Comparison of ENCODE assay signal across 9 cellular contexts in genomic region chr1:153697191-153697872, GRCh38. TPM values are rescaled to one million over a fixed set of nuclear protein-coding genes. Genes with fewer than 3 reads are reported as not detected.
A peak's percentile ranks its signal among the peaks of the same experiment; 100 is the strongest.
DNase-seq lines count a peak whose midpoint lies in the region; ATAC-seq, FAIRE-seq and TF ChIP-seq lines count a peak whose summit lies in the region.
"Had no signal": no experiment of that assay in that cellular context is flagged by ENCODE, and none has a peak within 500 bp of the region (broad histone marks: within the 10 kb centered on the region; RNA-seq: fewer than 3 reads in every experiment).

No MANE protein-coding gene starts in this region.

- FAIRE-seq in HTR-8/SVneo (lab: Jason Lieb, UNC), result peak; percentile 26
- no peak for FAIRE-seq in HepG2 (lab: Jason Lieb, UNC)

- CTCF ChIA-PET in HepG2 (lab: Yijun Ruan, JAX; ENCODE audit: low intra/inter-chr PET ratio, low total read pairs), result no interaction called here

- no peak for TF ChIP-seq EP300 in HepG2 (IDR thresholded peaks at IDR 0.05; ENCODE audit: low read depth in 2 of 2, low read length in 2 of 2)
- no peak for TF ChIP-seq EP300 in HepG2 (CRISPR knock-in tag; IDR thresholded peaks at IDR 0.05; ENCODE audit: borderline replicate concordance)

- H3K9me3 ChIP-seq in HepG2 (ENCODE audit: low read length), result no peaks in the 10 kb centered on the region

- in situ Hi-C loops in HepG2 (cut with HindIII; ENCODE audit: extremely low pct_ligation_motif_present, low pct_unique_long_range_greater_than_20kb), result no loop called here

- peak overlapping the region; percentile 79 to 90 for H3K27ac ChIP-seq in coronary artery
- H3K27ac ChIP-seq in HepG2 (ENCODE audit: extremely low read length, insufficient read depth, low read length), result no peak overlapping the region
- peak overlapping the region; percentile 50 for H3K27ac ChIP-seq in temporal lobe (ENCODE audit: low read depth, low read length)

- H3K4me1 ChIP-seq in HepG2 (ENCODE audit: insufficient read depth, low read length), result peaks cover 16% of the 10 kb centered on the region

- intact Hi-C loops in HepG2 (cut with micrococcal nuclease; ENCODE audit: unreplicated experiment), result no loop called here

- peaks cover 0 to 2% of the 10 kb centered on the region in 2 experiments; a peak in 3 of 5 replicates for H3K27me3 ChIP-seq in HepG2 (ENCODE audit: control insufficient read depth in 1 of 2, insufficient read depth in 2 of 2, low read length in 2 of 2)

- ATAC-seq in HepG2 (peak; percentile 55), HG03565 (IDR thresholded peaks at IDR 0.05; ENCODE audit: unreplicated experiment) (no peak), GM21447 (IDR thresholded peaks at IDR 0.05; ENCODE audit: unreplicated experiment) (no peak), GM21515 (IDR thresholded peaks at IDR 0.05; ENCODE audit: unreplicated experiment) (no peak)

- POLR2A ChIA-PET in HepG2 (lab: Yijun Ruan, JAX), result no interaction called here

- WGBS in HepG2 (ENCODE audit: low lambda C conversion rate), result 34% methylated on average over 11 of the region's 11 CpGs

- no peak overlapping the region for H2AFZ ChIP-seq in HepG2 (ENCODE audit: low read length)

- no peaks in the 10 kb centered on the region for H3K36me3 ChIP-seq in HepG2 (replicated peaks in 1 of 2; ENCODE audit: control insufficient read depth in 1 of 2, insufficient read depth in 2 of 2, low read length in 2 of 2)

- no peak for TF ChIP-seq POLR2A in HepG2 (IDR thresholded peaks at IDR 0.05; ENCODE audit: insufficient read depth in 1 of 2, low read depth in 2 of 2, low read length in 2 of 2)

- H3K4me3 ChIP-seq in coronary artery, result no peak overlapping the region
- no peak overlapping the region for H3K4me3 ChIP-seq in HepG2 (replicated peaks in 1 of 3; ENCODE audit: insufficient read depth in 1 of 3, low read depth in 2 of 3, low read length in 3 of 3)

- H3K4me2 ChIP-seq in HepG2 (ENCODE audit: low read depth, low read length), result peak overlapping the region; percentile 20; the same call in 1 of the 2 replicates

- TF ChIP-seq CTCF in coronary artery (IDR thresholded peaks at IDR 0.05), result no peak
- no peak for TF ChIP-seq CTCF in HepG2 (CRISPR knock-in tag; IDR thresholded peaks at IDR 0.05)

- no TSS peak for BruUV-seq in HepG2 (replicated peaks; lab: Mats Ljungman, UMichigan)

- DNase-seq in HTR-8/SVneo (ENCODE audit: insufficient read length, low spot score) (peak; percentile 88), coronary artery (ENCODE audit: low spot score) (peak; percentile 82), HepG2 (ENCODE audit: low spot score) (peak; percentile 27), NAMALWA (ENCODE audit: low spot score) (no peak)
- DNase-seq: activated CD4-positive, alpha-beta T cell treated with anti-CD3 and anti-CD28 coated beads, Interleukin-2, amount 50 U/mL, for 4 hours had no signal

- H3K79me2 ChIP-seq in HepG2 (ENCODE audit: insufficient read depth, low read length), result no peaks in the 10 kb centered on the region

- no peak for TF ChIP-seq RAD21 in HepG2 (CRISPR knock-in tag; IDR thresholded peaks at IDR 0.05)

- no peak overlapping the region for H3K9ac ChIP-seq in HepG2 (ENCODE audit: insufficient read depth, low read depth, low read length)

- no peaks in the 10 kb centered on the region for H4K20me1 ChIP-seq in HepG2 (ENCODE audit: insufficient read depth, low read length)

RNA-seq across cellular contexts. Expression of gene NPR1, which starts 18.8 kb away (rescaled TPM):
- total RNA-seq in HepG2 (2016; rRNA removed; fragmentation: Illumina TruSeq; extraction: Trizol) (not detected in 2 replicates), temporal lobe (0.49 TPM)
- total RNA-seq in HepG2 (2016; cell fraction: cytosol; rRNA removed; fragmentation: Illumina TruSeq; extraction: Trizol; ENCODE audit: low read depth), result not detected in 2 replicates
- total RNA-seq in HepG2 (2016; cell fraction: insoluble cytoplasmic fraction; rRNA removed; fragmentation: Illumina TruSeq; extraction: Trizol), result not detected in 2 replicates
- total RNA-seq in HepG2 (2016; cell fraction: membrane; rRNA removed; fragmentation: Illumina TruSeq; extraction: Trizol), result not detected in 2 replicates
- total RNA-seq in HepG2 (2016; cell fraction: nucleus; rRNA removed; fragmentation: Illumina TruSeq; extraction: Trizol), result not detected in 2 replicates
- polyA plus RNA-seq in HepG2 (2011; rRNA removed), result not detected in 2 replicates
- polyA plus RNA-seq in HepG2 (2011; cell fraction: cytosol; rRNA removed), result 0.07 TPM in 1 of 2 replicates, not detected in the other
- polyA plus RNA-seq in HepG2 (2011; cell fraction: nucleus; rRNA removed), result not detected in 2 replicates
- polyA plus RNA-seq in HepG2 (2012), result not detected in 2 replicates
- not detected in 2 replicates for polyA plus RNA-seq in HepG2 (2016; cell fraction: cytosol; fragmentation: Illumina TruSeq; extraction: Trizol; ENCODE audit: low read depth)
- not detected in 2 replicates for polyA plus RNA-seq in HepG2 (2016; cell fraction: insoluble cytoplasmic fraction; fragmentation: Illumina TruSeq; extraction: Trizol; ENCODE audit: low read depth)
- not detected in 2 replicates for polyA plus RNA-seq in HepG2 (2016; cell fraction: membrane; fragmentation: Illumina TruSeq; extraction: Trizol; ENCODE audit: low read depth)
- not detected in 2 replicates for polyA plus RNA-seq in HepG2 (2016; cell fraction: nucleus; fragmentation: Illumina TruSeq; extraction: Trizol; ENCODE audit: insufficient read depth, low read depth)
- 106 TPM in 1 of 2 replicates, not detected in the other for polyA minus RNA-seq in HepG2 (2011; rRNA and poly(A)+ RNA removed; ENCODE audit: low replicate concordance)
- polyA minus RNA-seq in HepG2 (2011; cell fraction: cytosol; rRNA and poly(A)+ RNA removed), result 0.10 and 0.26 TPM in 2 replicates
- polyA minus RNA-seq in HepG2 (2011; cell fraction: nucleus; rRNA and poly(A)+ RNA removed), result 0.13 TPM in 1 of 2 replicates, not detected in the other

RNA-seq across cellular contexts. Expression of gene ILF2, which starts 26.5 kb away (rescaled TPM):
- 366 and 491 TPM in 2 replicates for total RNA-seq in HepG2 (2016; rRNA removed; fragmentation: Illumina TruSeq; extraction: Trizol)
- 146 and 174 TPM in 2 replicates for total RNA-seq in HepG2 (2016; cell fraction: cytosol; rRNA removed; fragmentation: Illumina TruSeq; extraction: Trizol; ENCODE audit: low read depth)
- 359 and 502 TPM in 2 replicates for total RNA-seq in HepG2 (2016; cell fraction: insoluble cytoplasmic fraction; rRNA removed; fragmentation: Illumina TruSeq; extraction: Trizol)
- total RNA-seq in HepG2 (2016; cell fraction: membrane; rRNA removed; fragmentation: Illumina TruSeq; extraction: Trizol), result 204 and 223 TPM in 2 replicates
- 153 and 156 TPM in 2 replicates for total RNA-seq in HepG2 (2016; cell fraction: nucleus; rRNA removed; fragmentation: Illumina TruSeq; extraction: Trizol)
- polyA plus RNA-seq in HepG2 (2011; rRNA removed), result 206 and 292 TPM in 2 replicates
- polyA plus RNA-seq in HepG2 (2011; cell fraction: cytosol; rRNA removed), result 210 and 226 TPM in 2 replicates
- 112 and 130 TPM in 2 replicates for polyA plus RNA-seq in HepG2 (2011; cell fraction: nucleus; rRNA removed)
- 167 and 197 TPM in 2 replicates for polyA plus RNA-seq in HepG2 (2012)
- 110 and 126 TPM in 2 replicates for polyA plus RNA-seq in HepG2 (2016; cell fraction: cytosol; fragmentation: Illumina TruSeq; extraction: Trizol; ENCODE audit: low read depth)
- polyA plus RNA-seq in HepG2 (2016; cell fraction: insoluble cytoplasmic fraction; fragmentation: Illumina TruSeq; extraction: Trizol; ENCODE audit: low read depth), result 421 and 450 TPM in 2 replicates
- 135 and 147 TPM in 2 replicates for polyA plus RNA-seq in HepG2 (2016; cell fraction: membrane; fragmentation: Illumina TruSeq; extraction: Trizol; ENCODE audit: low read depth)
- 209 and 219 TPM in 2 replicates for polyA plus RNA-seq in HepG2 (2016; cell fraction: nucleus; fragmentation: Illumina TruSeq; extraction: Trizol; ENCODE audit: insufficient read depth, low read depth)
- polyA minus RNA-seq in HepG2 (2011; rRNA and poly(A)+ RNA removed; ENCODE audit: low replicate concordance), result 261 and 433 TPM in 2 replicates
- 119 and 120 TPM in 2 replicates for polyA minus RNA-seq in HepG2 (2011; cell fraction: cytosol; rRNA and poly(A)+ RNA removed)
- polyA minus RNA-seq in HepG2 (2011; cell fraction: nucleus; rRNA and poly(A)+ RNA removed), result 73.5 and 81.7 TPM in 2 replicates
- total RNA-seq in temporal lobe, result 133 TPM

RNA-seq across cellular contexts. Expression of gene INTS3, which starts 30.5 kb away (rescaled TPM):
- 14.7 and 17.2 TPM in 2 replicates for total RNA-seq in HepG2 (2016; rRNA removed; fragmentation: Illumina TruSeq; extraction: Trizol)
- 6.7 TPM in 2 replicates for total RNA-seq in HepG2 (2016; cell fraction: cytosol; rRNA removed; fragmentation: Illumina TruSeq; extraction: Trizol; ENCODE audit: low read depth)
- total RNA-seq in HepG2 (2016; cell fraction: insoluble cytoplasmic fraction; rRNA removed; fragmentation: Illumina TruSeq; extraction: Trizol), result 12.6 and 16.4 TPM in 2 replicates
- 7.1 and 7.2 TPM in 2 replicates for total RNA-seq in HepG2 (2016; cell fraction: membrane; rRNA removed; fragmentation: Illumina TruSeq; extraction: Trizol)
- 23.2 and 23.6 TPM in 2 replicates for total RNA-seq in HepG2 (2016; cell fraction: nucleus; rRNA removed; fragmentation: Illumina TruSeq; extraction: Trizol)
- 27.2 and 28.2 TPM in 2 replicates for polyA plus RNA-seq in HepG2 (2011; rRNA removed)
- polyA plus RNA-seq in HepG2 (2011; cell fraction: cytosol; rRNA removed), result 8.2 TPM in 2 replicates
- 142 and 147 TPM in 2 replicates for polyA plus RNA-seq in HepG2 (2011; cell fraction: nucleus; rRNA removed)
- 16.7 and 18.0 TPM in 2 replicates for polyA plus RNA-seq in HepG2 (2012)
- 1.3 and 1.4 TPM in 2 replicates for polyA plus RNA-seq in HepG2 (2016; cell fraction: cytosol; fragmentation: Illumina TruSeq; extraction: Trizol; ENCODE audit: low read depth)
- polyA plus RNA-seq in HepG2 (2016; cell fraction: insoluble cytoplasmic fraction; fragmentation: Illumina TruSeq; extraction: Trizol; ENCODE audit: low read depth), result 12.9 and 15.4 TPM in 2 replicates
- polyA plus RNA-seq in HepG2 (2016; cell fraction: membrane; fragmentation: Illumina TruSeq; extraction: Trizol; ENCODE audit: low read depth), result 2.8 and 3.9 TPM in 2 replicates
- 58.6 and 63.7 TPM in 2 replicates for polyA plus RNA-seq in HepG2 (2016; cell fraction: nucleus; fragmentation: Illumina TruSeq; extraction: Trizol; ENCODE audit: insufficient read depth, low read depth)
- 33.3 and 85.9 TPM in 2 replicates for polyA minus RNA-seq in HepG2 (2011; rRNA and poly(A)+ RNA removed; ENCODE audit: low replicate concordance)
- 9.0 and 10.7 TPM in 2 replicates for polyA minus RNA-seq in HepG2 (2011; cell fraction: cytosol; rRNA and poly(A)+ RNA removed)
- polyA minus RNA-seq in HepG2 (2011; cell fraction: nucleus; rRNA and poly(A)+ RNA removed), result 39.5 and 49.7 TPM in 2 replicates
- total RNA-seq in temporal lobe, result 32.2 TPM

RNA-seq across cellular contexts. Expression of gene SNAPIN, which starts 38.8 kb away (rescaled TPM):
- total RNA-seq in HepG2 (2016; rRNA removed; fragmentation: Illumina TruSeq; extraction: Trizol), result 25.7 and 34.3 TPM in 2 replicates
- total RNA-seq in HepG2 (2016; cell fraction: cytosol; rRNA removed; fragmentation: Illumina TruSeq; extraction: Trizol; ENCODE audit: low read depth), result 17.2 and 21.6 TPM in 2 replicates
- total RNA-seq in HepG2 (2016; cell fraction: insoluble cytoplasmic fraction; rRNA removed; fragmentation: Illumina TruSeq; extraction: Trizol), result 28.1 and 34.1 TPM in 2 replicates
- total RNA-seq in HepG2 (2016; cell fraction: membrane; rRNA removed; fragmentation: Illumina TruSeq; extraction: Trizol), result 27.9 and 30.7 TPM in 2 replicates
- 11.1 and 12.2 TPM in 2 replicates for total RNA-seq in HepG2 (2016; cell fraction: nucleus; rRNA removed; fragmentation: Illumina TruSeq; extraction: Trizol)
- 21.7 and 23.9 TPM in 2 replicates for polyA plus RNA-seq in HepG2 (2011; rRNA removed)
- polyA plus RNA-seq in HepG2 (2011; cell fraction: cytosol; rRNA removed), result 23.2 and 25.5 TPM in 2 replicates
- polyA plus RNA-seq in HepG2 (2011; cell fraction: nucleus; rRNA removed), result 11.8 and 17.6 TPM in 2 replicates
- polyA plus RNA-seq in HepG2 (2012), result 11.7 and 15.3 TPM in 2 replicates
- 20.4 and 22.1 TPM in 2 replicates for polyA plus RNA-seq in HepG2 (2016; cell fraction: cytosol; fragmentation: Illumina TruSeq; extraction: Trizol; ENCODE audit: low read depth)
- 31.0 and 31.2 TPM in 2 replicates for polyA plus RNA-seq in HepG2 (2016; cell fraction: insoluble cytoplasmic fraction; fragmentation: Illumina TruSeq; extraction: Trizol; ENCODE audit: low read depth)
- 23.6 and 28.1 TPM in 2 replicates for polyA plus RNA-seq in HepG2 (2016; cell fraction: membrane; fragmentation: Illumina TruSeq; extraction: Trizol; ENCODE audit: low read depth)
- polyA plus RNA-seq in HepG2 (2016; cell fraction: nucleus; fragmentation: Illumina TruSeq; extraction: Trizol; ENCODE audit: insufficient read depth, low read depth), result 20.7 and 21.7 TPM in 2 replicates
- polyA minus RNA-seq in HepG2 (2011; rRNA and poly(A)+ RNA removed; ENCODE audit: low replicate concordance), result 7.3 and 37.6 TPM in 2 replicates
- 7.2 and 8.8 TPM in 2 replicates for polyA minus RNA-seq in HepG2 (2011; cell fraction: cytosol; rRNA and poly(A)+ RNA removed)
- polyA minus RNA-seq in HepG2 (2011; cell fraction: nucleus; rRNA and poly(A)+ RNA removed), result 4.5 and 9.3 TPM in 2 replicates
- total RNA-seq in temporal lobe, result 32.2 TPM
